1 cellular context compared by ENCODE assay signal in the genomic region with DNA sequence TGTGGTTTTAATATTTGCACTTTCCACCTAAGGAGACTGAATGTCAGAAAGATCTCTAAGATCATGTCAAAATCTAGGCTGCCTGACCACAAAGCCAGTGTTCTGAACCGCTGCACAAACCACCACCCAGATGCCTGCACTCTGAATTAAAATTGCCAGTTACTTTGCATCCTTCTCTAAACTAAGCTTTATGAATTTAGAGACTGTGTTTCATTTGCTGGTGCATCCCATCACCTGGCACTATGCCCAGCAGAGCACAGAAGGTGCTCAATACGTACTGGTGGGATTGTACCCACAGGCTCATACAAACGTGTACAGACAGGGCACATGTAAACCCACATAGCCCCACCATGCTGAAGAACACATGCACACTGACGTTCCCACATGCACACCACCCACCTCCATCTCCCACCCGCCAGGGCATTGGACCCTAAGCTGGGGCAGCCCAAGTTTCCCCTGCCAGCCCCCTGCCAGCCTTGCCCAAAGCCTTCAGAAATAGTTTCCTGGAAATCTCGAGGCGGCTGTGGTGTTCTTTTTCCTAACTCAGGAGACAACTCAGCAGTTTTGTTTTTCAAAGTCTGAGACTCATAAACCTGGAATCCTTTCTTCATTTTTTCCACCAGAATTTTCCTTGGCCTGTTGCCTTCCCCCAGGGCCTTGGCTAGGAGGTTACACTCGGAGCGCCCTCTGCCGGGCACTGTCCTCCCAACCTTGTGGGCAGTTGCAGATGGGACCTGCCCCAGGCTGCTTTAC.
TF ChIP-seq lines count a peak whose summit lies in the region.

No MANE protein-coding gene starts in this region.

TF ChIP-seq in HepG2, 621 proteins besides CTCF, POLR2A, EP300 and RAD21 (continued from another document):
- 0 out of 2 replicates have a peak, but pooled peaks have one; percentile 20 for TF ChIP-seq ARID5B (CRISPR knock-in tag; IDR thresholded peaks at IDR 0.05)
- TF ChIP-seq SMAD3 (CRISPR knock-in tag; IDR thresholded peaks at IDR 0.05): 0 out of 2 replicates have a peak, but pooled peaks have one; percentile 39
- TF ChIP-seq ELF3 (CRISPR knock-in tag; IDR thresholded peaks at IDR 0.05): 0 out of 2 replicates have a peak, but pooled peaks have one; percentile 14
- TF ChIP-seq, protein P1, sequence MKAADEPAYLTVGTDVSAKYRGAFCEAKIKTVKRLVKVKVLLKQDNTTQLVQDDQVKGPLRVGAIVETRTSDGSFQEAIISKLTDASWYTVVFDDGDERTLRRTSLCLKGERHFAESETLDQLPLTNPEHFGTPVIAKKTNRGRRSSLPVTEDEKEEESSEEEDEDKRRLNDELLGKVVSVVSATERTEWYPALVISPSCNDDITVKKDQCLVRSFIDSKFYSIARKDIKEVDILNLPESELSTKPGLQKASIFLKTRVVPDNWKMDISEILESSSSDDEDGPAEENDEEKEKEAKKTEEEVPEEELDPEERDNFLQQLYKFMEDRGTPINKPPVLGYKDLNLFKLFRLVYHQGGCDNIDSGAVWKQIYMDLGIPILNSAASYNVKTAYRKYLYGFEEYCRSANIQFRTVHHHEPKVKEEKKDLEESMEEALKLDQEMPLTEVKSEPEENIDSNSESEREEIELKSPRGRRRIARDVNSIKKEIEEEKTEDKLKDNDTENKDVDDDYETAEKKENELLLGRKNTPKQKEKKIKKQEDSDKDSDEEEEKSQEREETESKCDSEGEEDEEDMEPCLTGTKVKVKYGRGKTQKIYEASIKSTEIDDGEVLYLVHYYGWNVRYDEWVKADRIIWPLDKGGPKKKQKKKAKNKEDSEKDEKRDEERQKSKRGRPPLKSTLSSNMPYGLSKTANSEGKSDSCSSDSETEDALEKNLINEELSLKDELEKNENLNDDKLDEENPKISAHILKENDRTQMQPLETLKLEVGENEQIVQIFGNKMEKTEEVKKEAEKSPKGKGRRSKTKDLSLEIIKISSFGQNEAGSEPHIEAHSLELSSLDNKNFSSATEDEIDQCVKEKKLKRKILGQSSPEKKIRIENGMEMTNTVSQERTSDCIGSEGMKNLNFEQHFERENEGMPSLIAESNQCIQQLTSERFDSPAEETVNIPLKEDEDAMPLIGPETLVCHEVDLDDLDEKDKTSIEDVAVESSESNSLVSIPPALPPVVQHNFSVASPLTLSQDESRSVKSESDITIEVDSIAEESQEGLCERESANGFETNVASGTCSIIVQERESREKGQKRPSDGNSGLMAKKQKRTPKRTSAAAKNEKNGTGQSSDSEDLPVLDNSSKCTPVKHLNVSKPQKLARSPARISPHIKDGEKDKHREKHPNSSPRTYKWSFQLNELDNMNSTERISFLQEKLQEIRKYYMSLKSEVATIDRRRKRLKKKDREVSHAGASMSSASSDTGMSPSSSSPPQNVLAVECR (CRISPR knock-in tag; IDR thresholded peaks at IDR 0.05; ENCODE audit: borderline replicate concordance): no peak
- TF ChIP-seq, protein P2, sequence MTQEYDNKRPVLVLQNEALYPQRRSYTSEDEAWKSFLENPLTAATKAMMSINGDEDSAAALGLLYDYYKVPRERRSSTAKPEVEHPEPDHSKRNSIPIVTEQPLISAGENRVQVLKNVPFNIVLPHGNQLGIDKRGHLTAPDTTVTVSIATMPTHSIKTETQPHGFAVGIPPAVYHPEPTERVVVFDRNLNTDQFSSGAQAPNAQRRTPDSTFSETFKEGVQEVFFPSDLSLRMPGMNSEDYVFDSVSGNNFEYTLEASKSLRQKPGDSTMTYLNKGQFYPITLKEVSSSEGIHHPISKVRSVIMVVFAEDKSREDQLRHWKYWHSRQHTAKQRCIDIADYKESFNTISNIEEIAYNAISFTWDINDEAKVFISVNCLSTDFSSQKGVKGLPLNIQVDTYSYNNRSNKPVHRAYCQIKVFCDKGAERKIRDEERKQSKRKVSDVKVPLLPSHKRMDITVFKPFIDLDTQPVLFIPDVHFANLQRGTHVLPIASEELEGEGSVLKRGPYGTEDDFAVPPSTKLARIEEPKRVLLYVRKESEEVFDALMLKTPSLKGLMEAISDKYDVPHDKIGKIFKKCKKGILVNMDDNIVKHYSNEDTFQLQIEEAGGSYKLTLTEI (CRISPR knock-in tag; conservative IDR thresholded peaks at IDR 0.05): no peak
- no peak for TF ChIP-seq ZNF232 (CRISPR knock-in tag; IDR thresholded peaks at IDR 0.05; ENCODE audit: borderline replicate concordance)
- TF ChIP-seq ZNF256 (CRISPR knock-in tag; conservative IDR thresholded peaks at IDR 0.05): no peak
- TF ChIP-seq, protein P3, sequence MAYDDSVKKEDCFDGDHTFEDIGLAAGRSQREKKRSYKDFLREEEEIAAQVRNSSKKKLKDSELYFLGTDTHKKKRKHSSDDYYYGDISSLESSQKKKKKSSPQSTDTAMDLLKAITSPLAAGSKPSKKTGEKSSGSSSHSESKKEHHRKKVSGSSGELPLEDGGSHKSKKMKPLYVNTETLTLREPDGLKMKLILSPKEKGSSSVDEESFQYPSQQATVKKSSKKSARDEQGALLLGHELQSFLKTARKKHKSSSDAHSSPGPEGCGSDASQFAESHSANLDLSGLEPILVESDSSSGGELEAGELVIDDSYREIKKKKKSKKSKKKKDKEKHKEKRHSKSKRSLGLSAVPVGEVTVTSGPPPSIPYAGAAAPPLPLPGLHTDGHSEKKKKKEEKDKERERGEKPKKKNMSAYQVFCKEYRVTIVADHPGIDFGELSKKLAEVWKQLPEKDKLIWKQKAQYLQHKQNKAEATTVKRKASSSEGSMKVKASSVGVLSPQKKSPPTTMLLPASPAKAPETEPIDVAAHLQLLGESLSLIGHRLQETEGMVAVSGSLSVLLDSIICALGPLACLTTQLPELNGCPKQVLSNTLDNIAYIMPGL (CRISPR knock-in tag; IDR thresholded peaks at IDR 0.05; ENCODE audit: borderline replicate concordance in 1 of 2, low read depth in 1 of 2): peak in 1 of 2 experiments; percentile 33; a peak in 1 of 4 replicates
- peak; percentile 91 for TF ChIP-seq SMC3 (IDR thresholded peaks at IDR 0.05; ENCODE audit: low read length)
- no peak for TF ChIP-seq SAP130 (CRISPR knock-in tag; IDR thresholded peaks at IDR 0.05; ENCODE audit: low read depth)
- TF ChIP-seq ZNF598 (CRISPR knock-in tag; IDR thresholded peaks at IDR 0.05; ENCODE audit: borderline replicate concordance): 0 out of 2 replicates have a peak, but pooled peaks have one; percentile 81
- no peak for TF ChIP-seq ZNF382 (CRISPR knock-in tag; IDR thresholded peaks at IDR 0.05; ENCODE audit: borderline replicate concordance)
- TF ChIP-seq, protein P4, sequence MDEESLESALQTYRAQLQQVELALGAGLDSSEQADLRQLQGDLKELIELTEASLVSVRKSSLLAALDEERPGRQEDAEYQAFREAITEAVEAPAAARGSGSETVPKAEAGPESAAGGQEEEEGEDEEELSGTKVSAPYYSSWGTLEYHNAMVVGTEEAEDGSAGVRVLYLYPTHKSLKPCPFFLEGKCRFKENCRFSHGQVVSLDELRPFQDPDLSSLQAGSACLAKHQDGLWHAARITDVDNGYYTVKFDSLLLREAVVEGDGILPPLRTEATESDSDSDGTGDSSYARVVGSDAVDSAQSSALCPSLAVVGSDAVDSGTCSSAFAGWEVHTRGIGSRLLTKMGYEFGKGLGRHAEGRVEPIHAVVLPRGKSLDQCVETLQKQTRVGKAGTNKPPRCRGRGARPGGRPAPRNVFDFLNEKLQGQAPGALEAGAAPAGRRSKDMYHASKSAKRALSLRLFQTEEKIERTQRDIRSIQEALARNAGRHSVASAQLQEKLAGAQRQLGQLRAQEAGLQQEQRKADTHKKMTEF (CRISPR knock-in tag; IDR thresholded peaks at IDR 0.05): peak; percentile 27; the same call in 1 of the 2 replicates
- TF ChIP-seq ZNF75D (CRISPR knock-in tag; IDR thresholded peaks at IDR 0.05; ENCODE audit: borderline replicate concordance): no peak
- peak; percentile 46 for TF ChIP-seq MNT (IDR thresholded peaks at IDR 0.05)
- no peak for TF ChIP-seq ZZZ3 (CRISPR knock-in tag; IDR thresholded peaks at IDR 0.05; ENCODE audit: borderline replicate concordance)
- TF ChIP-seq FOSL2 (CRISPR knock-in tag; IDR thresholded peaks at IDR 0.05): peak; percentile 37; the same call in 1 of the 2 replicates
